28 cellular contexts compared by ENCODE assay signal in the genomic region with DNA sequence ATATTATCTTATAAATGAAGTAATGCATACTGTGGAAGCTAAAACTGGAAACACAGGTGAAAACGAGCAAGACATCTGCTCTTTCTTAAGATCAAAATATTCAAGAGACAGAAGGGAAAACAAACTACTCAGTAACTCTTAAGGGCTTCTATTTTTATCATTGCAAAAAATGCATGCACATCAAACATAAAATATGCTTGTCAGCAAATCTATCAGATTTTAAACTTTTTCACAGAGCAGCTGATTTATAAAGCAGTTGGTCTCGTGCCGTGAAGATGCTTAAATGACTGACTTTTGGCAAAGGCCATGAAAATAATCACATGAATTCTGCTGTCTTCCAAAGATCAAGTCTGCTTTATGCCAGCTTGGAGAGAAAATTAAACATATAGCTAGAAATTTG.
"Had no signal": no experiment of that assay in that cellular context is flagged by ENCODE, and none has a peak within 500 bp of the region (broad histone marks: within the 10 kb centered on the region; RNA-seq: fewer than 3 reads in every experiment).

No MANE protein-coding gene starts in this region.

- H3K27me3 ChIP-seq: colonic mucosa, dorsolateral prefrontal cortex, esophagus muscularis mucosa, esophagus squamous epithelium, foreskin keratinocyte, gastrocnemius medialis, gastroesophageal sphincter, heart left ventricle, heart right ventricle had no signal

- H3K4me3 ChIP-seq: colonic mucosa, coronary artery, dorsolateral prefrontal cortex, esophagus muscularis mucosa, esophagus squamous epithelium, gastrocnemius medialis, gastroesophageal sphincter, heart left ventricle, heart right ventricle had no signal

- H3K27ac ChIP-seq: colonic mucosa, coronary artery, dorsolateral prefrontal cortex, epithelial cell of prostate, esophagus muscularis mucosa, esophagus squamous epithelium, foreskin keratinocyte, gastrocnemius medialis, gastroesophageal sphincter, heart left ventricle, heart right ventricle had no signal

- H3K4me1 ChIP-seq: colonic mucosa, esophagus muscularis mucosa, esophagus squamous epithelium, gastrocnemius medialis, gastroesophageal sphincter had no signal

- ATAC-seq: effector memory CD8-positive, alpha-beta T cell; esophagus mucosa; foreskin keratinocyte; gastrocnemius medialis; gastroesophageal sphincter; heart left ventricle; heart right ventricle had no signal

- H3K9me3 ChIP-seq: colonic mucosa, esophagus muscularis mucosa, esophagus squamous epithelium, gastrocnemius medialis, gastroesophageal sphincter, heart left ventricle, heart right ventricle had no signal

- H3K36me3 ChIP-seq: colonic mucosa, esophagus muscularis mucosa, esophagus squamous epithelium, gastrocnemius medialis, gastroesophageal sphincter, heart left ventricle, heart right ventricle had no signal

- FAIRE-seq: colon, endometrium, endothelial cell of umbilical vein, frontal cortex had no signal

- DNase-seq: colonic mucosa; cortex of kidney; dermis blood vessel endothelial cell; dorsolateral prefrontal cortex; effector CD4-positive, alpha-beta T cell; effector CD8-positive, alpha-beta T cell; effector memory CD4-positive, alpha-beta T cell; effector memory CD8-positive, alpha-beta T cell; endodermal cell; erythroblast; esophagus squamous epithelium; foreskin fibroblast; foreskin keratinocyte; foreskin melanocyte; gastrocnemius medialis; glutamatergic neuron; head of caudate nucleus; heart left ventricle; heart right ventricle had no signal
